Comparison of ENCODE assay signal across 8 cellular contexts in genomic region chr13:106917024-106917491, GRCh38.
DNase-seq lines count a peak whose midpoint lies in the region; FAIRE-seq and TF ChIP-seq lines count a peak whose summit lies in the region.

No MANE protein-coding gene starts in this region.

- TF ChIP-seq CTCF in Caco-2 (IDR thresholded peaks at IDR 0.05; ENCODE audit: insufficient read depth in 1 of 2, low read depth in 1 of 2, low read length in 1 of 2, severe bottlenecking in 1 of 2, unreplicated experiment in 1 of 2) (no peak), breast epithelium (IDR thresholded peaks at IDR 0.05) (no peak), kidney (IDR thresholded peaks at IDR 0.05; ENCODE audit: borderline replicate concordance, extremely low read depth, insufficient read depth) (no peak)

- H3K4me1 Mint-ChIP-seq in Caco-2 (ENCODE audit: low read depth, unreplicated experiment), result peaks cover 29% of the 10 kb centered on the region

- no peaks in the 10 kb centered on the region for H3K27me3 Mint-ChIP-seq in Caco-2 (ENCODE audit: insufficient read depth, unreplicated experiment)

- H3K27ac ChIP-seq in breast epithelium (peak overlapping the region; percentile 87 to 95), kidney (ENCODE audit: low read depth in 2 of 2, low read length in 2 of 2) (peak overlapping the region; percentile 84 to 87), skin epidermis (peak overlapping the region in 20 of 21 experiments; percentile 74 to 95 (median 87))

- H3K36me3 ChIP-seq in Caco-2 (ENCODE audit: control insufficient read depth, insufficient read depth, low read length), result no peaks in the 10 kb centered on the region
- no peaks in the 10 kb centered on the region for H3K36me3 ChIP-seq in breast epithelium
- no peaks in the 10 kb centered on the region for H3K36me3 ChIP-seq in kidney (ENCODE audit: control insufficient read depth in 1 of 2, insufficient read depth in 2 of 2, low read length in 2 of 2)

- no peak overlapping the region; the same call in 1 of the 2 replicates for H3K4me3 ChIP-seq in Caco-2 (ENCODE audit: low read depth, low read length)
- peak overlapping the region; percentile 56 to 84 (median 69) for H3K4me3 ChIP-seq in breast epithelium
- H3K4me3 ChIP-seq in kidney (ENCODE audit: low read length in 2 of 2), result peak overlapping the region in 1 of 2 donors; percentile 50
- peak overlapping the region; percentile 44 to 60 (median 56) for H3K4me3 ChIP-seq in skin epidermis

- peak overlapping the region; percentile 74 for H3K4me3 Mint-ChIP-seq in Caco-2 (ENCODE audit: unreplicated experiment)

- H3K27me3 ChIP-seq in Caco-2 (replicated peaks; ENCODE audit: control insufficient read depth, insufficient read depth, low read length) (no peaks in the 10 kb centered on the region), breast epithelium (no peaks in the 10 kb centered on the region)

- DNase-seq in Caco-2 (no peak), breast epithelium (ENCODE audit: low spot score in 2 of 2) (no peak), kidney (peak; percentile 68), medulla oblongata (ENCODE audit: extremely low spot score) (no peak), NCI-H82 (lab: John Stamatoyannopoulos, UW) (no peak), NOMO-1 treated with dmso at 0.1 percent for 144 hours (lab: John Stamatoyannopoulos, UW; ENCODE audit: unreplicated experiment) (no peak), NCI-H446 treated with DMSO at 0.1 percent for 48 hours (lab: John Stamatoyannopoulos, UW) (no peak)

- H3K9me3 Mint-ChIP-seq in Caco-2 (ENCODE audit: unreplicated experiment), result peaks cover 9% of the 10 kb centered on the region

- TF ChIP-seq POLR2A in breast epithelium (IDR thresholded peaks at IDR 0.05), result no peak

- H3K9me3 ChIP-seq in Caco-2 (no peaks in the 10 kb centered on the region), breast epithelium (no peaks in the 10 kb centered on the region), kidney (ENCODE audit: control insufficient read depth in 1 of 2, low read length in 2 of 2) (no peaks in the 10 kb centered on the region)

- POLR2A ChIA-PET in Caco-2 (lab: Charles Lee), result no interaction called here

- BruUV-seq in Caco-2 (replicated peaks; lab: Mats Ljungman, UMichigan), result no TSS peak

- CTCF ChIA-PET in Caco-2 (lab: Charles Lee), result no interaction called here

- H3K9ac ChIP-seq in kidney (ENCODE audit: low read length in 2 of 2), result peak overlapping the region in 1 of 2 donors; percentile 41

- FAIRE-seq in kidney (lab: Jason Lieb, UNC), result no peak

- intact Hi-C loops in Caco-2 (cut with micrococcal nuclease; ENCODE audit: unreplicated experiment) (loop anchor here (5.0 kb wide), 1 partner anchor 235 kb away; no protein-coding TSS in a partner anchor), breast epithelium (cut with DNase I; ENCODE audit: low total_unique reads) (no loop called here), kidney (cut with DNase I) (no loop called here)

- no peaks in the 10 kb centered on the region for H3K36me3 Mint-ChIP-seq in Caco-2 (ENCODE audit: insufficient read depth, unreplicated experiment)

- H3K27ac Mint-ChIP-seq in Caco-2 (ENCODE audit: unreplicated experiment), result peak overlapping the region; percentile 92

- H3K4me1 ChIP-seq in Caco-2 (peaks cover 23% of the 10 kb centered on the region), breast epithelium (no peaks in the 10 kb centered on the region), kidney (ENCODE audit: control insufficient read depth in 1 of 2, insufficient read depth in 1 of 2, low read depth in 1 of 2, low read length in 2 of 2) (no peaks in the 10 kb centered on the region)
